28 cellular contexts compared by ENCODE assay signal in the genomic region with DNA sequence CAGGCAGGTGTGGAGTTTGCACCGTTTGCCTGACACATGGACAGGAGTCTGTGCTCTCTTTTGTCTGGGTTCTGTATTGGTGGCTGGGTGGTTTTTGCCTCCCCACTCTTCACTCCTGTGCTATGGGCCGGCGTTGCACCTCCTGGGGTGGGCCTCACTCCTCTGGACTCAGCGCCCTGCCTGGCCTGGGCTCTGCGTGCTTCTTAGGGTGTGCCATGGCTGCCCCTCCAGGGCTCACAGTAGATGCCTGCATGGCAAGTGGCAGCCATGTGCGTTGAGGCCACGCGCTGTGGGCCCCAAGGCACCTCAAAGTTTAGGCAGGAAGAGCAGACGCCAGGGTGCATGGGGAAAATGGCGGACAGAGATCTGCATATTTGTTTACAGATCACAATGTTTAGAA.
"Had no signal": no experiment of that assay in that cellular context is flagged by ENCODE, and none has a peak within 500 bp of the region (broad histone marks: within the 10 kb centered on the region; RNA-seq: fewer than 3 reads in every experiment).

No MANE protein-coding gene starts in this region.

- H3K27ac Mint-ChIP-seq: activated B cell treated with CpG ODN at 0.5 μM for 24 hours; activated CD4-positive, alpha-beta T cell treated with anti-CD3 and anti-CD28 coated beads, Interleukin-2, amount 10 ng/mL, durations not matched to agents 24 days and 14 days; activated naive CD8-positive, alpha-beta T cell treated with anti-CD3 and anti-CD28 coated beads, Interleukin-2, amount 50 U/mL, for 24 hours; activated T-helper 2 cell treated with anti-CD3 and anti-CD28 coated beads, Interferon-gamma antibody, Interleukin-2, Interleukin-4, amounts not matched to agents 10 μg/mL and 5 μg/mL and 100 μg/mL, durations not matched to agents 14 hours and 24 hours and 36 hours; T-helper 17 cell had no signal

- H3K9me3 Mint-ChIP-seq: activated B cell treated with CpG ODN at 0.5 μM for 24 hours; activated naive CD4-positive, alpha-beta T cell treated with anti-CD3 and anti-CD28 coated beads, Interleukin-2, amount 50 U/mL, for 72 hours; activated naive CD8-positive, alpha-beta T cell treated with anti-CD3 and anti-CD28 coated beads, Interleukin-2, amount 50 U/mL, for 24 hours; activated T-helper 2 cell treated with anti-CD3 and anti-CD28 coated beads, Interferon-gamma antibody, Interleukin-2, Interleukin-4, amounts not matched to agents 10 μg/mL and 5 μg/mL and 100 μg/mL, durations not matched to agents 14 hours and 24 hours and 36 hours had no signal

- H3K36me3 ChIP-seq: ascending aorta, MG63 had no signal

- H3K27ac ChIP-seq: ascending aorta, body of pancreas had no signal

- FAIRE-seq: bronchial epithelial cell, RCC 7860 had no signal

- ATAC-seq: activated naive CD4-positive, alpha-beta T cell treated with anti-CD3 and anti-CD28 coated beads, Interleukin-2, amount 50 U/mL, for 72 hours; activated naive CD8-positive, alpha-beta T cell treated with anti-CD3 and anti-CD28 coated beads, Interleukin-2, amount 50 U/mL, for 24 hours; body of pancreas; PC-3; T-helper 17 cell had no signal

- H3K36me3 Mint-ChIP-seq: activated naive CD4-positive, alpha-beta T cell treated with anti-CD3 and anti-CD28 coated beads, Interleukin-2, amount 50 U/mL, for 72 hours had no signal

- H3K4me3 Mint-ChIP-seq: activated B cell treated with CpG ODN at 0.5 μM for 24 hours; activated CD4-positive, alpha-beta T cell treated with anti-CD3 and anti-CD28 coated beads, Interleukin-2, amount 10 ng/mL, durations not matched to agents 24 days and 14 days; activated naive CD8-positive, alpha-beta T cell treated with anti-CD3 and anti-CD28 coated beads, Interleukin-2, amount 50 U/mL, for 24 hours; T-helper 17 cell had no signal

- H3K9me3 ChIP-seq: ascending aorta, body of pancreas, MG63 had no signal

- H3K27me3 ChIP-seq: ascending aorta, body of pancreas had no signal

- H3K4me3 ChIP-seq: ascending aorta, body of pancreas, MG63 had no signal

- DNase-seq: activated B cell treated with CpG ODN at 0.5 μM for 24 hours; activated CD4-positive, alpha-beta T cell treated with anti-CD3 and anti-CD28 coated beads for 1 hour; activated CD4-positive, alpha-beta T cell treated with anti-CD3 and anti-CD28 coated beads, Interleukin-2, amount 10 ng/mL, durations not matched to agents 24 days and 14 days; activated CD4-positive, alpha-beta T cell treated with anti-CD3 and anti-CD28 coated beads, Interleukin-2, amount 50 U/mL, for 48 hours; activated naive CD4-positive, alpha-beta T cell treated with Interleukin-2 at 50 U/mL for 16 hours; activated naive CD8-positive, alpha-beta T cell treated with anti-CD3 and anti-CD28 coated beads, Interleukin-2, amount 50 U/mL, for 24 hours; activated T-cell treated with anti-CD3 and anti-CD28 coated beads for 4 hours; activated T-cell treated with anti-CD3 and anti-CD28 coated beads, Interleukin-2, amount 50 U/mL, for 48 hours; amniotic stem cell; body of pancreas; central memory CD4-positive, alpha-beta T cell; MG63; MV-4-11; NCI-H1105; NCI-H1436; NCI-H1694 treated with DMSO at 0.1 percent for 48 hours; NCI-H2081; NCI-H510A treated with DMSO at 0.1 percent for 48 hours; NCI-H69; PC-3; SHP77 treated with DMSO at 0.1 percent for 48 hours; T-helper 17 cell; T-helper 9 cell had no signal

- H3K4me1 ChIP-seq: ascending aorta had no signal
